7 cellular contexts compared by ENCODE assay signal in genomic region chr6:57966757-57967156, GRCh38.
DNase-seq lines count a peak whose midpoint lies in the region; ATAC-seq and TF ChIP-seq lines count a peak whose summit lies in the region.
"Not testable (repeated sequence)": the region's sequence is repeated elsewhere in the genome, so short reads cannot be mapped to it uniquely, and the experiment has no call there.

No MANE protein-coding gene starts in this region.

- not testable (repeated sequence) for H3K9me2 ChIP-seq in GM23248 (ENCODE audit: insufficient read depth)

- ATAC-seq in left ventricle myocardium superior (peak; percentile 57), sciatic nerve (peak; percentile 74)

- H3K36me3 ChIP-seq in GM23248 (ENCODE audit: low read depth) = not testable (repeated sequence)

- H3K9ac ChIP-seq in GM23248 = not testable (repeated sequence)

- not testable (repeated sequence) for H3K27ac ChIP-seq in GM23248

- H4K20me1 ChIP-seq in GM23248 (ENCODE audit: insufficient read depth) = not testable (repeated sequence)

- in situ Hi-C loops in GM23248 (cut with MboI) = not testable (repeated sequence)

- not testable (repeated sequence) for H3F3A ChIP-seq in GM23248 (ENCODE audit: insufficient read depth)

- intact Hi-C loops in left ventricle myocardium superior (cut with micrococcal nuclease); sciatic nerve (cut with DNase I): not testable (repeated sequence)

- not testable (repeated sequence) for H3K4me3 ChIP-seq in AG09309 (ENCODE audit: control insufficient read depth, low read depth, low read length); GM23248; epithelial cell of esophagus (ENCODE audit: low read length); fibroblast of pulmonary artery (replicated peaks; ENCODE audit: low read depth, low read length)

- not testable (repeated sequence) for H3K79me2 ChIP-seq in GM23248 (ENCODE audit: insufficient read depth)

- not testable (repeated sequence) for TF ChIP-seq CTCF in AG09309 (IDR thresholded peaks at IDR 0.05; ENCODE audit: control insufficient read depth, insufficient read depth, low read depth, low read length, missing control alignments); epithelial cell of esophagus (IDR thresholded peaks at IDR 0.05; ENCODE audit: insufficient read depth, low read depth, low read length, missing control alignments); fibroblast of pulmonary artery (IDR thresholded peaks at IDR 0.05; ENCODE audit: low read length, missing control alignments)

- not testable (repeated sequence) for H3K9me3 ChIP-seq in GM23248 (ENCODE audit: low read depth)

- peaks cover 19% of the 10 kb centered on the region for H3K4me1 ChIP-seq in GM23248 (ENCODE audit: insufficient read depth)

- H3K4me2 ChIP-seq in GM23248 (ENCODE audit: unreplicated experiment) = peak overlapping the region; percentile 43

- H3K27me3 ChIP-seq in GM23248 (replicated peaks; ENCODE audit: insufficient read depth) = not testable (repeated sequence)

- H2AFZ ChIP-seq in GM23248 = not testable (repeated sequence)

- DNase-seq in AG09309 (ENCODE audit: low read depth) = peak; percentile 1
- peak; percentile 86 for DNase-seq in GM23248
- peak; percentile 13 for DNase-seq in M059J (ENCODE audit: low read depth)
- DNase-seq in epithelial cell of esophagus (ENCODE audit: low read depth) = peak; percentile 4
- DNase-seq in fibroblast of pulmonary artery (ENCODE audit: low read depth) = peak; percentile 0
- DNase-seq in left ventricle myocardium superior; sciatic nerve (ENCODE audit: low spot score): not testable (repeated sequence)
